In the genomic region with DNA sequence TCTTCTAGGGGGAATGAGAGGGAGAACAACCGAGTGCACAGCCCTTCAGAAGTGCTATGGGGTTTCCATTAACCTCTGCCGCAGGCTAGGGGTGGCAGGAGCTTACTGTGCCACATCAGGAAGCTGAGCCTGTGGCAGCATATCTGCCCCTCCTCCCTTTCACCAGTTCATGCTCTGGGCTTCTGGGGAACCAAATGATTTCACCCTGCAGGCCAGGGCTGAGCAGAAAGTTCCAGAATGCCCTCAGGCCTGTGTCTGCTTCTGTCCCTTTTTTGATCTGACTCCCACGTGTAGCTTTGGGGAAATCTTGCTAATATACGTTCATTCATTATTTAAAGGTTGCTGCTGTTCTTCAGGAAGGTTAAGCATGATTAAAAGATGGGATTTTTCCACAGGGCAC, we compare ENCODE assay signal across 21 cellular contexts. TPM values are rescaled to one million over a fixed set of nuclear protein-coding genes. Genes with fewer than 3 reads are reported as not detected.
DNase-seq lines count a peak whose midpoint lies in the region; ATAC-seq and TF ChIP-seq lines count a peak whose summit lies in the region.
"Had no signal": no experiment of that assay in that cellular context is flagged by ENCODE, and none has a peak within 500 bp of the region (broad histone marks: within the 10 kb centered on the region; RNA-seq: fewer than 3 reads in every experiment).

No MANE protein-coding gene starts in this region.

- no peak for ATAC-seq in activated naive CD4-positive, alpha-beta T cell treated with anti-CD3 and anti-CD28 coated beads, Interleukin-2, amount 50 U/mL, for 72 hours
- ATAC-seq: GM12878 had no signal

- TF ChIP-seq CTCF in cardiac muscle cell (IDR thresholded peaks at IDR 0.05; ENCODE audit: low read depth, low read length) = no peak
- no peak for TF ChIP-seq CTCF in tibial artery (IDR thresholded peaks at IDR 0.05)

- H3K9me3 Mint-ChIP-seq in activated naive CD4-positive, alpha-beta T cell treated with anti-CD3 and anti-CD28 coated beads, Interleukin-2, amount 50 U/mL, for 72 hours = no peaks in the 10 kb centered on the region
- H3K9me3 Mint-ChIP-seq: stimulated activated naive CD8-positive, alpha-beta T cell treated with anti-CD3 and anti-CD28 coated beads, Interleukin-15, Interleukin-2, amounts not matched to agents 100 ng/mL and 50 ng/mL, for 24 hours had no signal

- intact Hi-C loops in cardiac septum (cut with DNase I) = loop anchor here (2.0 kb wide), 1 partner anchor 81 kb away; no protein-coding TSS in a partner anchor
- intact Hi-C loops in tibial artery (cut with DNase I; ENCODE audit: low total_unique reads) = no loop called here

- DNase-seq in cardiac muscle cell (ENCODE audit: low read depth in 1 of 2, low spot score in 1 of 2) = no peak
- DNase-seq in cardiac septum (ENCODE audit: low spot score) = no peak
- peak; percentile 83 for DNase-seq in medulla oblongata (ENCODE audit: extremely low spot score)
- DNase-seq in tibial artery = no peak
- no peak for DNase-seq in HEK293T (ENCODE audit: extremely low spot score)
- DNase-seq in activated naive CD4-positive, alpha-beta T cell treated with anti-CD3 and anti-CD28 coated beads, Interleukin-2, amount 50 U/mL, for 72 hours (ENCODE audit: low spot score in 2 of 2) = no peak
- DNase-seq in HAP-1 (ENCODE audit: low spot score in 2 of 2) = no peak
- DNase-seq: activated gamma-delta T cell, COR-L47, islet precursor cell, NCI-H1436 had no signal

- CTCF ChIA-PET in HEK293T (lab: Yijun Ruan, JAX) = interaction anchor here (0.6 to 1.2 kb wide), 2 partner anchors 9 to 168 kb away, joined by 3 to 6 read pairs; no protein-coding TSS in a partner anchor

- no peaks in the 10 kb centered on the region for H3K36me3 Mint-ChIP-seq in activated naive CD4-positive, alpha-beta T cell treated with anti-CD3 and anti-CD28 coated beads, Interleukin-2, amount 50 U/mL, for 72 hours

- H3K9me3 ChIP-seq in cardiac muscle cell (ENCODE audit: low read depth) = no peaks in the 10 kb centered on the region
- H3K9me3 ChIP-seq in tibial artery = no peaks in the 10 kb centered on the region
- no peaks in the 10 kb centered on the region for H3K9me3 ChIP-seq in HAP-1
- H3K9me3 ChIP-seq: esophagus muscularis mucosa had no signal

- no peak overlapping the region for H3K4me3 ChIP-seq in cardiac muscle cell
- H3K4me3 ChIP-seq in tibial artery = no peak overlapping the region
- no peak overlapping the region for H3K4me3 ChIP-seq in HAP-1
- H3K4me3 ChIP-seq: esophagus muscularis mucosa, GM12878 had no signal

- H3K36me3 ChIP-seq in cardiac muscle cell (no peaks in the 10 kb centered on the region), tibial artery (no peaks in the 10 kb centered on the region), HAP-1 (replicated peaks) (no peaks in the 10 kb centered on the region)
- H3K36me3 ChIP-seq: esophagus muscularis mucosa had no signal

- H3K27me3 ChIP-seq in cardiac muscle cell = no peaks in the 10 kb centered on the region
- H3K27me3 ChIP-seq in tibial artery = no peaks in the 10 kb centered on the region
- H3K27me3 ChIP-seq in HAP-1 (ENCODE audit: low read depth) = no peaks in the 10 kb centered on the region
- H3K27me3 ChIP-seq: esophagus muscularis mucosa had no signal

- in situ Hi-C loops in HAP-1 (cut with MboI; ENCODE audit: low sequenced_read_pairs) = no loop called here

- H3K4me1 ChIP-seq in cardiac muscle cell (ENCODE audit: low read depth) = peaks cover 40% of the 10 kb centered on the region
- H3K4me1 ChIP-seq in tibial artery = peaks cover 3 to 36% (median 28%) of the 10 kb centered on the region in 4 donors
- H3K4me1 ChIP-seq in HAP-1 = no peaks in the 10 kb centered on the region

- POLR2A ChIA-PET in HEK293T (lab: Yijun Ruan, JAX) = interaction anchor here (1.5 kb wide), 1 partner anchor 9 kb away, joined by 4 read pairs; no protein-coding TSS in a partner anchor

- no peak overlapping the region for H3K27ac Mint-ChIP-seq in activated naive CD4-positive, alpha-beta T cell treated with anti-CD3 and anti-CD28 coated beads, Interleukin-2, amount 50 U/mL, for 72 hours
- H3K27ac Mint-ChIP-seq: stimulated activated naive CD8-positive, alpha-beta T cell treated with anti-CD3 and anti-CD28 coated beads, Interleukin-15, Interleukin-2, amounts not matched to agents 100 ng/mL and 50 ng/mL, for 24 hours had no signal

- H3K27ac ChIP-seq in cardiac muscle cell (peak overlapping the region; percentile 57), angular gyrus (ENCODE audit: low read depth, low read length) (peak overlapping the region; percentile 18), tibial artery (peak overlapping the region; percentile 56 to 74)
- H3K27ac ChIP-seq: RWPE1 had no signal

TF ChIP-seq in HEK293T, 16 proteins besides CTCF, POLR2A, EP300 and RAD21:
- no peak for TF ChIP-seq L3MBTL2 (conservative IDR thresholded peaks at IDR 0.05)
- no peak for TF ChIP-seq BHLHE40 (IDR thresholded peaks at IDR 0.05; ENCODE audit: borderline replicate concordance)
- TF ChIP-seq FOXM1 (IDR thresholded peaks at IDR 0.05; ENCODE audit: borderline replicate concordance) = no peak
- TF ChIP-seq HDGF (IDR thresholded peaks at IDR 0.05; ENCODE audit: borderline replicate concordance) = no peak
- no peak for TF ChIP-seq CTBP1 (IDR thresholded peaks at IDR 0.05; ENCODE audit: borderline replicate concordance)
- TF ChIP-seq SUZ12 (IDR thresholded peaks at IDR 0.05) = no peak
- no peak for TF ChIP-seq ARNT (IDR thresholded peaks at IDR 0.05)
- TF ChIP-seq FOXA1 (IDR thresholded peaks at IDR 0.05) = no peak
- no peak for TF ChIP-seq LEF1 (IDR thresholded peaks at IDR 0.05; ENCODE audit: borderline replicate concordance)
- TF ChIP-seq FOXK2 (IDR thresholded peaks at IDR 0.05) = no peak
- no peak for TF ChIP-seq TARDBP (IDR thresholded peaks at IDR 0.05)
- TF ChIP-seq NFRKB (IDR thresholded peaks at IDR 0.05) = no peak
- TF ChIP-seq PKNOX1 (IDR thresholded peaks at IDR 0.05) = no peak
- TF ChIP-seq ELF4 (IDR thresholded peaks at IDR 0.05) = no peak
- TF ChIP-seq ZNF384 (IDR thresholded peaks at IDR 0.05) = no peak

RNA-seq across cellular contexts. Expression of gene TMEM247, which starts 10.1 kb away (rescaled TPM):
- not detected in 2 replicates for total RNA-seq in cardiac muscle cell
- not detected in 2 replicates for polyA plus RNA-seq in cardiac muscle cell
- not detected for total RNA-seq in cardiac septum
- total RNA-seq in activated naive CD4-positive, alpha-beta T cell treated with anti-CD3 and anti-CD28 coated beads, Interleukin-2, amount 50 U/mL, for 72 hours = not detected
- total RNA-seq: A673; esophagus muscularis mucosa; GM12878; HT-29; mononuclear cell; omental fat pad; T-helper 1 cell treated with Interleukin-12 subunit alpha and Interleukin-12 subunit beta and Interleukin-4 antibody, amounts not matched to agents 30 ng/mL and 1 ng/mL, for 36 hours had no signal
- polyA plus RNA-seq: GM12878 had no signal

RNA-seq across cellular contexts. Expression of gene RHOQ, which starts 52.9 kb away (rescaled TPM):
- 89.7 and 164 TPM in 2 replicates for total RNA-seq in cardiac muscle cell
- polyA plus RNA-seq in cardiac muscle cell = 105 and 167 TPM in 2 replicates
- 314 TPM for total RNA-seq in cardiac septum
- 1 to 10 TPM; 4.2 to 6.6 TPM for total RNA-seq in activated naive CD4-positive, alpha-beta T cell treated with anti-CD3 and anti-CD28 coated beads, Interleukin-2, amount 50 U/mL, for 72 hours

RNA-seq across cellular contexts. Expression of gene ATP6V1E2, which starts 52.9 kb away (rescaled TPM):
- total RNA-seq in cardiac muscle cell (6.4 and 9.9 TPM in 2 replicates), cardiac septum (8.7 TPM)
- 4.6 and 11.9 TPM in 2 replicates for polyA plus RNA-seq in cardiac muscle cell
- 1 to 10 TPM; 2.8 to 6.4 TPM for total RNA-seq in activated naive CD4-positive, alpha-beta T cell treated with anti-CD3 and anti-CD28 coated beads, Interleukin-2, amount 50 U/mL, for 72 hours

Comparison
In these comparisons a context has a peak if more than half of its experiments do, and no peak if none do; other contexts are left out.
1. RNA of gene RHOQ, which starts 52.9 kb away (total RNA-seq): 314 TPM in cardiac septum (single experiment) and 89.7 to 164 TPM in cardiac muscle cell; 4.2 to 6.6 TPM in activated naive CD4-positive, alpha-beta T cell treated with anti-CD3 and anti-CD28 coated beads, Interleukin-2, amount 50 U/mL, for 72 hours; every median in the first group is over 10 times any median in the second.
2. Peak in every context shown above with its lines, with median percentiles within 50 percentile points of each other: H3K27ac ChIP-seq.